In the genomic region with DNA sequence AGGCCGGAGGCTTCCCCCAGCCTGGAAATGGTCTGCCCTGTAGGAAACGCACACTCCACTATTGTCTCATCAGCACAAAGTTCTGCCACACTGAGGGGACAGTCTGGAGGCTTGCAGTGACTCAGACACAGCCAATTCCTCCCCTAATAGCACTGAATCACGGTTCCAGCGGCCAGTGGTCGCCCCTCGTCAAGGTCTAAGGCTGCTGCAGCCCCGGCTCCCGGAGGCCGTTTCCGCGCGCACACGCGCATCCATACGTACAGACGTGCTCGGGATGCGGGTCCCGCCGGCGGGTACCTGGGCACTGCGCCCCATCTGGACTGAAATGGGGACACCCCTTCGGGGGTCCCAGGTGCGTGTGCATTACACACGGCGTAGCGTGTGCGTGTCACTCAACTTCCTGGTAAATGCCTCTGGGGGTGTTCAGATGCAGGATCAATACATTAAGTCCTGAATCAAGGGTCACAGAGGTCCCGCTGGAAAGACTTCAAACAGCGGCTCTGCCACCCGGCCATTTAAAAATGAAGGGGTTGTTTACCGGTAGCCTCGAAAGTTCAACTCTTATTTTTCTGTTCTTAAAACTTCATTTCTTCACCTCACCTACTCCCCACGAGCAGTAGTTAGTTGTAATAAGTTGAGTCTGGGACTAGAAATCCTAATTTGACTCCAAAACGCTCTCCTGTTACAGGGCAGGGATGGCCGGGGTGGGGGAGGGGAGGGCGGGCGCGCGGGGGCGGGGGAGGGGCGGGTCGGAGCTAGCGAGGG, we compare ENCODE assay signal across 1 cellular context.
TF ChIP-seq lines count a peak whose summit lies in the region.

No MANE protein-coding gene starts in this region.

TF ChIP-seq in HepG2, 621 proteins besides CTCF, POLR2A, EP300 and RAD21 (continued from another document and continues in another):
- TF ChIP-seq RFXANK (CRISPR knock-in tag; IDR thresholded peaks at IDR 0.05) (no peak), ZNF230 (CRISPR knock-in tag; IDR thresholded peaks at IDR 0.05) (0 out of 2 replicates have a peak, but pooled peaks have one; percentile 41), STAG1 (CRISPR knock-in tag; IDR thresholded peaks at IDR 0.05) (0 out of 2 replicates have a peak, but pooled peaks have one; percentile 6), SUZ12 (IDR thresholded peaks at IDR 0.05; ENCODE audit: low read depth, low read length) (no peak), GLI4 (CRISPR knock-in tag; IDR thresholded peaks at IDR 0.05; ENCODE audit: borderline replicate concordance) (0 out of 2 replicates have a peak, but pooled peaks have one; percentile 61), ZFP36L2 (CRISPR knock-in tag; IDR thresholded peaks at IDR 0.05) (no peak), FIP1L1 (IDR thresholded peaks at IDR 0.05; ENCODE audit: borderline replicate concordance, insufficient read depth, low read depth, low read length) (no peak), PAWR (CRISPR knock-in tag; IDR thresholded peaks at IDR 0.05; ENCODE audit: borderline replicate concordance) (no peak), ZNF850 (CRISPR knock-in tag; conservative IDR thresholded peaks at IDR 0.05) (no peak), ZNF343 (CRISPR knock-in tag; IDR thresholded peaks at IDR 0.05) (no peak), GZF1 (CRISPR knock-in tag; IDR thresholded peaks at IDR 0.05) (no peak), TSC22D2 (CRISPR knock-in tag; IDR thresholded peaks at IDR 0.05; ENCODE audit: borderline replicate concordance) (no peak), GABPA (IDR thresholded peaks at IDR 0.05; ENCODE audit: low read depth, low read length) (no peak), GABPA (CRISPR knock-in tag; IDR thresholded peaks at IDR 0.05; ENCODE audit: low read depth) (no peak; the same call in 1 of the 2 replicates), REPIN1 (CRISPR knock-in tag; IDR thresholded peaks at IDR 0.05; ENCODE audit: borderline replicate concordance, low read depth) (peak; percentile 24; the same call in 1 of the 2 replicates), ISL2 (CRISPR knock-in tag; IDR thresholded peaks at IDR 0.05) (peak; percentile 28; the same call in 1 of the 2 replicates), ATM (IDR thresholded peaks at IDR 0.05; ENCODE audit: borderline replicate concordance) (no peak), STAT5B (CRISPR knock-in tag; IDR thresholded peaks at IDR 0.05) (no peak), ZNF788 (CRISPR knock-in tag; IDR thresholded peaks at IDR 0.05; ENCODE audit: borderline replicate concordance) (peak; percentile 55; the same call in 1 of the 2 replicates), ZNF781 (CRISPR knock-in tag; IDR thresholded peaks at IDR 0.05; ENCODE audit: borderline replicate concordance, not compliant biosample characterization) (peak; percentile 25), ZNF564 (CRISPR knock-in tag; IDR thresholded peaks at IDR 0.05) (no peak), ZNF879 (CRISPR knock-in tag; IDR thresholded peaks at IDR 0.05) (no peak), SRSF4 (IDR thresholded peaks at IDR 0.05; ENCODE audit: low read depth, low read length, poor library complexity, severe bottlenecking) (no peak), MYNN (CRISPR knock-in tag; IDR thresholded peaks at IDR 0.05; ENCODE audit: low read depth) (no peak), NONO (IDR thresholded peaks at IDR 0.05) (no peak), NONO (CRISPR knock-in tag; conservative IDR thresholded peaks at IDR 0.05) (no peak), NAIF1 (CRISPR knock-in tag; IDR thresholded peaks at IDR 0.05; ENCODE audit: borderline replicate concordance) (no peak), ASH2L (IDR thresholded peaks at IDR 0.05; ENCODE audit: insufficient read length, low read depth, low read length) (peak; percentile 46), TRIM24 (CRISPR knock-in tag; IDR thresholded peaks at IDR 0.05) (no peak), ZNF256 (CRISPR knock-in tag; conservative IDR thresholded peaks at IDR 0.05) (no peak), REL (CRISPR knock-in tag; conservative IDR thresholded peaks at IDR 0.05) (no peak)
- TF ChIP-seq, protein P1, sequence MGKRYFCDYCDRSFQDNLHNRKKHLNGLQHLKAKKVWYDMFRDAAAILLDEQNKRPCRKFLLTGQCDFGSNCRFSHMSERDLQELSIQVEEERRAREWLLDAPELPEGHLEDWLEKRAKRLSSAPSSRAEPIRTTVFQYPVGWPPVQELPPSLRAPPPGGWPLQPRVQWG (CRISPR knock-in tag; IDR thresholded peaks at IDR 0.05; ENCODE audit: borderline replicate concordance, low read depth) = no peak
- TF ChIP-seq, protein P2, sequence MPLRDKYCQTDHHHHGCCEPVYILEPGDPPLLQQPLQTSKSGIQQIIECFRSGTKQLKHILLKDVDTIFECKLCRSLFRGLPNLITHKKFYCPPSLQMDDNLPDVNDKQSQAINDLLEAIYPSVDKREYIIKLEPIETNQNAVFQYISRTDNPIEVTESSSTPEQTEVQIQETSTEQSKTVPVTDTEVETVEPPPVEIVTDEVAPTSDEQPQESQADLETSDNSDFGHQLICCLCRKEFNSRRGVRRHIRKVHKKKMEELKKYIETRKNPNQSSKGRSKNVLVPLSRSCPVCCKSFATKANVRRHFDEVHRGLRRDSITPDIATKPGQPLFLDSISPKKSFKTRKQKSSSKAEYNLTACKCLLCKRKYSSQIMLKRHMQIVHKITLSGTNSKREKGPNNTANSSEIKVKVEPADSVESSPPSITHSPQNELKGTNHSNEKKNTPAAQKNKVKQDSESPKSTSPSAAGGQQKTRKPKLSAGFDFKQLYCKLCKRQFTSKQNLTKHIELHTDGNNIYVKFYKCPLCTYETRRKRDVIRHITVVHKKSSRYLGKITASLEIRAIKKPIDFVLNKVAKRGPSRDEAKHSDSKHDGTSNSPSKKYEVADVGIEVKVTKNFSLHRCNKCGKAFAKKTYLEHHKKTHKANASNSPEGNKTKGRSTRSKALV (CRISPR knock-in tag; IDR thresholded peaks at IDR 0.05) = peak; percentile 69; the same call in 1 of the 2 replicates
- TF ChIP-seq, protein P3, sequence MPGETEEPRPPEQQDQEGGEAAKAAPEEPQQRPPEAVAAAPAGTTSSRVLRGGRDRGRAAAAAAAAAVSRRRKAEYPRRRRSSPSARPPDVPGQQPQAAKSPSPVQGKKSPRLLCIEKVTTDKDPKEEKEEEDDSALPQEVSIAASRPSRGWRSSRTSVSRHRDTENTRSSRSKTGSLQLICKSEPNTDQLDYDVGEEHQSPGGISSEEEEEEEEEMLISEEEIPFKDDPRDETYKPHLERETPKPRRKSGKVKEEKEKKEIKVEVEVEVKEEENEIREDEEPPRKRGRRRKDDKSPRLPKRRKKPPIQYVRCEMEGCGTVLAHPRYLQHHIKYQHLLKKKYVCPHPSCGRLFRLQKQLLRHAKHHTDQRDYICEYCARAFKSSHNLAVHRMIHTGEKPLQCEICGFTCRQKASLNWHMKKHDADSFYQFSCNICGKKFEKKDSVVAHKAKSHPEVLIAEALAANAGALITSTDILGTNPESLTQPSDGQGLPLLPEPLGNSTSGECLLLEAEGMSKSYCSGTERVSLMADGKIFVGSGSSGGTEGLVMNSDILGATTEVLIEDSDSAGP (CRISPR knock-in tag; IDR thresholded peaks at IDR 0.05; ENCODE audit: borderline replicate concordance) = peak; percentile 45; the same call in 1 of the 2 replicates
- TF ChIP-seq, protein P4, sequence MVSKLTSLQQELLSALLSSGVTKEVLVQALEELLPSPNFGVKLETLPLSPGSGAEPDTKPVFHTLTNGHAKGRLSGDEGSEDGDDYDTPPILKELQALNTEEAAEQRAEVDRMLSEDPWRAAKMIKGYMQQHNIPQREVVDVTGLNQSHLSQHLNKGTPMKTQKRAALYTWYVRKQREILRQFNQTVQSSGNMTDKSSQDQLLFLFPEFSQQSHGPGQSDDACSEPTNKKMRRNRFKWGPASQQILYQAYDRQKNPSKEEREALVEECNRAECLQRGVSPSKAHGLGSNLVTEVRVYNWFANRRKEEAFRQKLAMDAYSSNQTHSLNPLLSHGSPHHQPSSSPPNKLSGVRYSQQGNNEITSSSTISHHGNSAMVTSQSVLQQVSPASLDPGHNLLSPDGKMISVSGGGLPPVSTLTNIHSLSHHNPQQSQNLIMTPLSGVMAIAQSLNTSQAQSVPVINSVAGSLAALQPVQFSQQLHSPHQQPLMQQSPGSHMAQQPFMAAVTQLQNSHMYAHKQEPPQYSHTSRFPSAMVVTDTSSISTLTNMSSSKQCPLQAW (CRISPR knock-in tag; IDR thresholded peaks at IDR 0.05) = no peak
- TF ChIP-seq, protein P5, sequence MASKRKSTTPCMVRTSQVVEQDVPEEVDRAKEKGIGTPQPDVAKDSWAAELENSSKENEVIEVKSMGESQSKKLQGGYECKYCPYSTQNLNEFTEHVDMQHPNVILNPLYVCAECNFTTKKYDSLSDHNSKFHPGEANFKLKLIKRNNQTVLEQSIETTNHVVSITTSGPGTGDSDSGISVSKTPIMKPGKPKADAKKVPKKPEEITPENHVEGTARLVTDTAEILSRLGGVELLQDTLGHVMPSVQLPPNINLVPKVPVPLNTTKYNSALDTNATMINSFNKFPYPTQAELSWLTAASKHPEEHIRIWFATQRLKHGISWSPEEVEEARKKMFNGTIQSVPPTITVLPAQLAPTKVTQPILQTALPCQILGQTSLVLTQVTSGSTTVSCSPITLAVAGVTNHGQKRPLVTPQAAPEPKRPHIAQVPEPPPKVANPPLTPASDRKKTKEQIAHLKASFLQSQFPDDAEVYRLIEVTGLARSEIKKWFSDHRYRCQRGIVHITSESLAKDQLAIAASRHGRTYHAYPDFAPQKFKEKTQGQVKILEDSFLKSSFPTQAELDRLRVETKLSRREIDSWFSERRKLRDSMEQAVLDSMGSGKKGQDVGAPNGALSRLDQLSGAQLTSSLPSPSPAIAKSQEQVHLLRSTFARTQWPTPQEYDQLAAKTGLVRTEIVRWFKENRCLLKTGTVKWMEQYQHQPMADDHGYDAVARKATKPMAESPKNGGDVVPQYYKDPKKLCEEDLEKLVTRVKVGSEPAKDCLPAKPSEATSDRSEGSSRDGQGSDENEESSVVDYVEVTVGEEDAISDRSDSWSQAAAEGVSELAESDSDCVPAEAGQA (IDR thresholded peaks at IDR 0.05; ENCODE audit: low read depth) = no peak
- TF ChIP-seq, protein P5 (CRISPR knock-in tag; IDR thresholded peaks at IDR 0.05; ENCODE audit: borderline replicate concordance) = no peak
- TF ChIP-seq, protein P6, sequence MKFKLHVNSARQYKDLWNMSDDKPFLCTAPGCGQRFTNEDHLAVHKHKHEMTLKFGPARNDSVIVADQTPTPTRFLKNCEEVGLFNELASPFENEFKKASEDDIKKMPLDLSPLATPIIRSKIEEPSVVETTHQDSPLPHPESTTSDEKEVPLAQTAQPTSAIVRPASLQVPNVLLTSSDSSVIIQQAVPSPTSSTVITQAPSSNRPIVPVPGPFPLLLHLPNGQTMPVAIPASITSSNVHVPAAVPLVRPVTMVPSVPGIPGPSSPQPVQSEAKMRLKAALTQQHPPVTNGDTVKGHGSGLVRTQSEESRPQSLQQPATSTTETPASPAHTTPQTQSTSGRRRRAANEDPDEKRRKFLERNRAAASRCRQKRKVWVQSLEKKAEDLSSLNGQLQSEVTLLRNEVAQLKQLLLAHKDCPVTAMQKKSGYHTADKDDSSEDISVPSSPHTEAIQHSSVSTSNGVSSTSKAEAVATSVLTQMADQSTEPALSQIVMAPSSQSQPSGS (CRISPR knock-in tag; IDR thresholded peaks at IDR 0.05) = no peak
- TF ChIP-seq, protein P7, sequence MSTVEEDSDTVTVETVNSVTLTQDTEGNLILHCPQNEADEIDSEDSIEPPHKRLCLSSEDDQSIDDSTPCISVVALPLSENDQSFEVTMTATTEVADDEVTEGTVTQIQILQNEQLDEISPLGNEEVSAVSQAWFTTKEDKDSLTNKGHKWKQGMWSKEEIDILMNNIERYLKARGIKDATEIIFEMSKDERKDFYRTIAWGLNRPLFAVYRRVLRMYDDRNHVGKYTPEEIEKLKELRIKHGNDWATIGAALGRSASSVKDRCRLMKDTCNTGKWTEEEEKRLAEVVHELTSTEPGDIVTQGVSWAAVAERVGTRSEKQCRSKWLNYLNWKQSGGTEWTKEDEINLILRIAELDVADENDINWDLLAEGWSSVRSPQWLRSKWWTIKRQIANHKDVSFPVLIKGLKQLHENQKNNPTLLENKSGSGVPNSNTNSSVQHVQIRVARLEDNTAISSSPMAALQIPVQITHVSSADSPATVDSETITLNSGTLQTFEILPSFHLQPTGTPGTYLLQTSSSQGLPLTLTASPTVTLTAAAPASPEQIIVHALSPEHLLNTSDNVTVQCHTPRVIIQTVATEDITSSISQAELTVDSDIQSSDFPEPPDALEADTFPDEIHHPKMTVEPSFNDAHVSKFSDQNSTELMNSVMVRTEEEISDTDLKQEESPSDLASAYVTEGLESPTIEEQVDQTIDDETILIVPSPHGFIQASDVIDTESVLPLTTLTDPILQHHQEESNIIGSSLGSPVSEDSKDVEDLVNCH (CRISPR knock-in tag; IDR thresholded peaks at IDR 0.05) = no peak
- TF ChIP-seq, protein P8, sequence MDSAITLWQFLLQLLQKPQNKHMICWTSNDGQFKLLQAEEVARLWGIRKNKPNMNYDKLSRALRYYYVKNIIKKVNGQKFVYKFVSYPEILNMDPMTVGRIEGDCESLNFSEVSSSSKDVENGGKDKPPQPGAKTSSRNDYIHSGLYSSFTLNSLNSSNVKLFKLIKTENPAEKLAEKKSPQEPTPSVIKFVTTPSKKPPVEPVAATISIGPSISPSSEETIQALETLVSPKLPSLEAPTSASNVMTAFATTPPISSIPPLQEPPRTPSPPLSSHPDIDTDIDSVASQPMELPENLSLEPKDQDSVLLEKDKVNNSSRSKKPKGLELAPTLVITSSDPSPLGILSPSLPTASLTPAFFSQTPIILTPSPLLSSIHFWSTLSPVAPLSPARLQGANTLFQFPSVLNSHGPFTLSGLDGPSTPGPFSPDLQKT (CRISPR knock-in tag; IDR thresholded peaks at IDR 0.05; ENCODE audit: borderline replicate concordance) = no peak
- TF ChIP-seq, protein P9, sequence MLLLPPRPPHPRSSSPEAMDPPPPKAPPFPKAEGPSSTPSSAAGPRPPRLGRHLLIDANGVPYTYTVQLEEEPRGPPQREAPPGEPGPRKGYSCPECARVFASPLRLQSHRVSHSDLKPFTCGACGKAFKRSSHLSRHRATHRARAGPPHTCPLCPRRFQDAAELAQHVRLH (CRISPR knock-in tag; IDR thresholded peaks at IDR 0.05; ENCODE audit: borderline replicate concordance, low read depth) = no peak
- TF ChIP-seq, protein P10, sequence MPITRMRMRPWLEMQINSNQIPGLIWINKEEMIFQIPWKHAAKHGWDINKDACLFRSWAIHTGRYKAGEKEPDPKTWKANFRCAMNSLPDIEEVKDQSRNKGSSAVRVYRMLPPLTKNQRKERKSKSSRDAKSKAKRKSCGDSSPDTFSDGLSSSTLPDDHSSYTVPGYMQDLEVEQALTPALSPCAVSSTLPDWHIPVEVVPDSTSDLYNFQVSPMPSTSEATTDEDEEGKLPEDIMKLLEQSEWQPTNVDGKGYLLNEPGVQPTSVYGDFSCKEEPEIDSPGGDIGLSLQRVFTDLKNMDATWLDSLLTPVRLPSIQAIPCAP (CRISPR knock-in tag; IDR thresholded peaks at IDR 0.05; ENCODE audit: low read depth) = no peak
